Comparison of ENCODE assay signal across 13 cellular contexts in genomic region chr6:81748946-81749345, GRCh38. TPM values are rescaled to one million over a fixed set of nuclear protein-coding genes. Genes with fewer than 3 reads are reported as not detected.
DNase-seq lines count a peak whose midpoint lies in the region; ATAC-seq and TF ChIP-seq lines count a peak whose summit lies in the region.
"Had no signal": no experiment of that assay in that cellular context is flagged by ENCODE, and none has a peak within 500 bp of the region (broad histone marks: within the 10 kb centered on the region; RNA-seq: fewer than 3 reads in every experiment).

No MANE protein-coding gene starts in this region.

- peak overlapping the region; percentile 98 to 99 for H3K27ac ChIP-seq in right atrium auricular region
- no peak overlapping the region for H3K27ac ChIP-seq in esophagus squamous epithelium
- H3K27ac ChIP-seq in neutrophil = peak overlapping the region; percentile 96
- H3K27ac ChIP-seq: BLaER1 had no signal

- DNase-seq in right atrium auricular region (ENCODE audit: low spot score) = no peak
- no peak for DNase-seq in Right ventricle myocardium superior
- no peak for DNase-seq in esophagus squamous epithelium (lab: John Stamatoyannopoulos, UW)
- DNase-seq in occipital lobe (lab: John Stamatoyannopoulos, UW) = no peak
- no peak for DNase-seq in DMS114 treated with DMSO at 0.1 percent for 48 hours (lab: John Stamatoyannopoulos, UW; ENCODE audit: unreplicated experiment)
- DNase-seq in HuH-7 (ENCODE audit: low spot score) = no peak
- DNase-seq: activated CD8-positive, alpha-beta memory T cell treated with anti-CD3 and anti-CD28 coated beads, Interleukin-2, amount 50 U/mL, for 48 hours; NCI-H1930 had no signal

- no peaks in the 10 kb centered on the region for H3K27me3 ChIP-seq in right atrium auricular region
- H3K27me3 ChIP-seq in esophagus squamous epithelium = no peaks in the 10 kb centered on the region
- H3K27me3 ChIP-seq in neutrophil = no peaks in the 10 kb centered on the region
- H3K27me3 ChIP-seq: BLaER1 had no signal

- no peaks in the 10 kb centered on the region for H3K9me3 ChIP-seq in right atrium auricular region
- H3K9me3 ChIP-seq in esophagus squamous epithelium = no peaks in the 10 kb centered on the region
- H3K9me3 ChIP-seq in neutrophil = no peaks in the 10 kb centered on the region

- intact Hi-C loops in Right ventricle myocardium superior (cut with DNase I) (no loop called here), esophagus squamous epithelium (cut with DNase I) (no loop called here)

- H3K36me3 ChIP-seq in right atrium auricular region = peaks cover 18% of the 10 kb centered on the region
- peaks cover 0 to 5% (median 0%) of the 10 kb centered on the region in 3 donors for H3K36me3 ChIP-seq in esophagus squamous epithelium
- H3K36me3 ChIP-seq in neutrophil = no peaks in the 10 kb centered on the region
- H3K36me3 ChIP-seq: BLaER1 had no signal

- ATAC-seq in Right ventricle myocardium superior (ENCODE audit: poor library complexity) (no peak), HG03432 (IDR thresholded peaks at IDR 0.05; ENCODE audit: unreplicated experiment) (no peak)
- ATAC-seq: sciatic nerve had no signal

- TF ChIP-seq POLR2A in esophagus squamous epithelium (IDR thresholded peaks at IDR 0.05) = no peak

- no peak for TF ChIP-seq CTCF in right atrium auricular region (IDR thresholded peaks at IDR 0.05)
- TF ChIP-seq CTCF in esophagus squamous epithelium (IDR thresholded peaks at IDR 0.05) = no peak
- no peak for TF ChIP-seq CTCF in neutrophil (IDR thresholded peaks at IDR 0.05)

- H3K4me1 ChIP-seq in right atrium auricular region (peaks cover 0 to 47% of the 10 kb centered on the region in 2 donors), esophagus squamous epithelium (peaks cover 0 to 56% (median 0%) of the 10 kb centered on the region in 3 donors), neutrophil (ENCODE audit: control insufficient read depth in 1 of 2, insufficient read depth in 1 of 2, low read depth in 1 of 2, low read length in 1 of 2) (peaks cover 76 to 80% of the 10 kb centered on the region in 2 experiments)
- H3K4me1 ChIP-seq: BLaER1 had no signal

- H3K4me3 ChIP-seq in right atrium auricular region (peak overlapping the region; percentile 86 to 95), esophagus squamous epithelium (peak overlapping the region in 3 of 4 donors; percentile 5 to 97 (median 82)), neutrophil (ENCODE audit: low read depth in 1 of 2, low read length in 1 of 2) (peak overlapping the region in 1 of 2 experiments; percentile 90)
- H3K4me3 ChIP-seq: BLaER1 had no signal

- 17 to 28% methylated on average over 5 of the region's 5 CpGs for WGBS in esophagus squamous epithelium, 2 donors

RNA-seq across cellular contexts. Expression of gene TENT5A, which starts 3.5 kb away (rescaled TPM):
- total RNA-seq in right atrium auricular region = 10 to 100 TPM; 21.1 to 22.0 TPM
- 53.5 TPM for total RNA-seq in Right ventricle myocardium superior
- total RNA-seq in esophagus squamous epithelium = 1 to 10 TPM; 3.9 to 9.9 (median 7.4) TPM
- 3.4 TPM for total RNA-seq in occipital lobe
- total RNA-seq: OCI-LY7 had no signal

Comparison
In these comparisons a context has a peak if more than half of its experiments do, and no peak if none do; other contexts are left out.
1. H3K27ac ChIP-seq: peak in right atrium auricular region (2 of 2) and neutrophil (single experiment); none in esophagus squamous epithelium (0 of 4).